In genomic region chr3:9731206-9732079, GRCh38 we compare ENCODE assay signal across 1 cellular context.
TF ChIP-seq lines count a peak whose summit lies in the region.

Gene BRPF1, plus strand, starts transcription at chr3:9731735. Its CDS starts 2,406 bp downstream, at chr3:9734141.

TF ChIP-seq in HepG2, 621 proteins besides CTCF, POLR2A, EP300 and RAD21 (continued from another document and continues in another):
- TF ChIP-seq ZNF407 (CRISPR knock-in tag; IDR thresholded peaks at IDR 0.05; ENCODE audit: not compliant biosample characterization), result peak; percentile 81
- TF ChIP-seq TP53 (CRISPR knock-in tag; conservative IDR thresholded peaks at IDR 0.05), result no peak
- TF ChIP-seq MLXIP (CRISPR knock-in tag; IDR thresholded peaks at IDR 0.05; ENCODE audit: borderline replicate concordance), result no peak
- TF ChIP-seq RERE (CRISPR knock-in tag; IDR thresholded peaks at IDR 0.05; ENCODE audit: low read depth), result no peak
- TF ChIP-seq THYN1 (CRISPR knock-in tag; IDR thresholded peaks at IDR 0.05; ENCODE audit: borderline replicate concordance, low read depth), result no peak
- TF ChIP-seq ZNF275 (CRISPR knock-in tag; IDR thresholded peaks at IDR 0.05; ENCODE audit: borderline replicate concordance), result 0 out of 2 replicates have a peak, but pooled peaks have one; percentile 57
- peak; percentile 60; the same call in 1 of the 2 replicates for TF ChIP-seq MXD4 (CRISPR knock-in tag; IDR thresholded peaks at IDR 0.05)
- no peak for TF ChIP-seq KDM6A (CRISPR knock-in tag; IDR thresholded peaks at IDR 0.05; ENCODE audit: low read depth)
- TF ChIP-seq ATF1 (CRISPR knock-in tag; IDR thresholded peaks at IDR 0.05), result no peak
- peak; percentile 44; the same call in 1 of the 2 replicates for TF ChIP-seq ZNF292 (CRISPR knock-in tag; IDR thresholded peaks at IDR 0.05; ENCODE audit: borderline replicate concordance, low read depth)
- no peak for TF ChIP-seq ATF6 (CRISPR knock-in tag; conservative IDR thresholded peaks at IDR 0.05)
- peak; percentile 79; the same call in 1 of the 2 replicates for TF ChIP-seq ZNF746 (CRISPR knock-in tag; IDR thresholded peaks at IDR 0.05)
- TF ChIP-seq SETDB1 (CRISPR knock-in tag; IDR thresholded peaks at IDR 0.05; ENCODE audit: borderline replicate concordance), result no peak
- TF ChIP-seq FOXO1 (CRISPR knock-in tag; IDR thresholded peaks at IDR 0.05), result 0 out of 2 replicates have a peak, but pooled peaks have one; percentile 7
- peak; percentile 94 for TF ChIP-seq YEATS2 (CRISPR knock-in tag; IDR thresholded peaks at IDR 0.05; ENCODE audit: borderline replicate concordance)
- TF ChIP-seq MBNL3 (CRISPR knock-in tag; conservative IDR thresholded peaks at IDR 0.05), result no peak
- peak; percentile 86; the same call in 1 of the 2 replicates for TF ChIP-seq TBX2 (CRISPR knock-in tag; IDR thresholded peaks at IDR 0.05; ENCODE audit: borderline replicate concordance)
- no peak for TF ChIP-seq BORCS8-MEF2B (CRISPR knock-in tag; IDR thresholded peaks at IDR 0.05)
- TF ChIP-seq GPN1 (CRISPR knock-in tag; IDR thresholded peaks at IDR 0.05; ENCODE audit: borderline replicate concordance), result no peak
- peak; percentile 83 for TF ChIP-seq RBFOX2 (IDR thresholded peaks at IDR 0.05; ENCODE audit: low read depth, low read length)
- no peak for TF ChIP-seq DMTF1 (CRISPR knock-in tag; IDR thresholded peaks at IDR 0.05)
- TF ChIP-seq SIN3B (IDR thresholded peaks at IDR 0.05; ENCODE audit: low read length), result peak; percentile 71; the same call in 1 of the 2 replicates
- TF ChIP-seq RFXANK (CRISPR knock-in tag; IDR thresholded peaks at IDR 0.05), result 0 out of 2 replicates have a peak, but pooled peaks have one; percentile 46
- peak; percentile 66; the same call in 1 of the 2 replicates for TF ChIP-seq HINFP (CRISPR knock-in tag; IDR thresholded peaks at IDR 0.05; ENCODE audit: low read depth)
- TF ChIP-seq NFKBIZ (CRISPR knock-in tag; IDR thresholded peaks at IDR 0.05), result no peak
- no peak for TF ChIP-seq ZNF615 (CRISPR knock-in tag; IDR thresholded peaks at IDR 0.05; ENCODE audit: borderline replicate concordance)
- no peak for TF ChIP-seq NFE2L1 (CRISPR knock-in tag; IDR thresholded peaks at IDR 0.05; ENCODE audit: borderline replicate concordance)
- TF ChIP-seq ZNF441 (CRISPR knock-in tag; IDR thresholded peaks at IDR 0.05; ENCODE audit: borderline replicate concordance), result no peak
- TF ChIP-seq ZNF207 (IDR thresholded peaks at IDR 0.05; ENCODE audit: borderline replicate concordance), result no peak
